ENCODE assay signal across 17 cellular contexts in genomic region chr2:189446780-189447179, GRCh38.
"Had no signal": no experiment of that assay in that cellular context is flagged by ENCODE, and none has a peak within 500 bp of the region (broad histone marks: within the 10 kb centered on the region; RNA-seq: fewer than 3 reads in every experiment).

No MANE protein-coding gene starts in this region.

- H3K9me3 ChIP-seq: esophagus muscularis mucosa, heart right ventricle, left ventricle myocardium inferior, SJSA1, suprapubic skin, transverse colon, uterus had no signal

- H3K27ac ChIP-seq: brain microvascular endothelial cell, esophagus muscularis mucosa, heart right ventricle, left ventricle myocardium inferior, SJSA1, suprapubic skin, transverse colon, uterus, VCaP had no signal

- DNase-seq: activated CD4-positive, CD25-positive, alpha-beta regulatory T cell treated with anti-CD3 and anti-CD28 coated beads, Interleukin-2, amount 50 U/mL, for 72 hours; aorta; brain microvascular endothelial cell; cerebellar nuclear complex; cortex of kidney; heart right ventricle; kidney glomerular epithelial cell; left ventricle myocardium inferior; occipital lobe; stimulated activated naive CD8-positive, alpha-beta T cell treated with anti-CD3 and anti-CD28 coated beads, Interleukin-15, Interleukin-2, amounts not matched to agents 100 U/mL and 50 U/mL, for 24 hours; transverse colon; uterus had no signal

- H3K27me3 ChIP-seq: brain microvascular endothelial cell, esophagus muscularis mucosa, heart right ventricle, SJSA1, suprapubic skin, transverse colon, uterus had no signal

- H3K4me3 ChIP-seq: esophagus muscularis mucosa, heart right ventricle, left ventricle myocardium inferior, SJSA1, suprapubic skin, transverse colon, uterus had no signal

- ATAC-seq: heart right ventricle; stimulated activated naive CD8-positive, alpha-beta T cell treated with anti-CD3 and anti-CD28 coated beads, Interleukin-15, Interleukin-2, amounts not matched to agents 100 U/mL and 50 U/mL, for 24 hours had no signal

- H3K36me3 ChIP-seq: uterus had no signal

- H3K27me3 Mint-ChIP-seq: progenitor cell of endocrine pancreas had no signal
